ENCODE assay signal across 27 cellular contexts in genomic region chrX:146956760-146957159, GRCh38.
"Had no signal": no experiment of that assay in that cellular context is flagged by ENCODE, and none has a peak within 500 bp of the region (broad histone marks: within the 10 kb centered on the region; RNA-seq: fewer than 3 reads in every experiment).

No MANE protein-coding gene starts in this region.

- H3K27ac ChIP-seq: colonic mucosa, coronary artery, dorsolateral prefrontal cortex, epithelial cell of prostate, esophagus muscularis mucosa, esophagus squamous epithelium, foreskin keratinocyte, gastrocnemius medialis, gastroesophageal sphincter, heart left ventricle, heart right ventricle had no signal

- H3K36me3 ChIP-seq: colonic mucosa, esophagus muscularis mucosa, esophagus squamous epithelium, gastrocnemius medialis, gastroesophageal sphincter, heart left ventricle, heart right ventricle had no signal

- DNase-seq: colonic mucosa; cortex of kidney; dermis blood vessel endothelial cell; dorsolateral prefrontal cortex; effector CD8-positive, alpha-beta T cell; effector memory CD4-positive, alpha-beta T cell; effector memory CD8-positive, alpha-beta T cell; endodermal cell; erythroblast; esophagus squamous epithelium; foreskin fibroblast; foreskin keratinocyte; foreskin melanocyte; gastrocnemius medialis; glutamatergic neuron; head of caudate nucleus; heart left ventricle; heart right ventricle had no signal

- ATAC-seq: effector memory CD8-positive, alpha-beta T cell; esophagus mucosa; foreskin keratinocyte; gastrocnemius medialis; gastroesophageal sphincter; heart left ventricle; heart right ventricle had no signal

- H3K4me1 Mint-ChIP-seq: endodermal cell had no signal

- H3K9me3 ChIP-seq: colonic mucosa, esophagus muscularis mucosa, esophagus squamous epithelium, gastrocnemius medialis, gastroesophageal sphincter had no signal

- H3K27ac Mint-ChIP-seq: dendritic cell treated with granulocyte-macrophage colony-stimulating factor and Interleukin-4, amounts not matched to agents 40 ng/mL and 50 ng/mL, for 4 days; effector memory CD8-positive, alpha-beta T cell; endodermal cell had no signal

- FAIRE-seq: endometrium, endothelial cell of umbilical vein, frontal cortex had no signal

- H3K4me3 Mint-ChIP-seq: dendritic cell treated with granulocyte-macrophage colony-stimulating factor and Interleukin-4, amounts not matched to agents 40 ng/mL and 50 ng/mL, for 4 days; effector memory CD8-positive, alpha-beta T cell; endodermal cell had no signal

- H3K4me3 ChIP-seq: colonic mucosa, coronary artery, dorsolateral prefrontal cortex, esophagus muscularis mucosa, esophagus squamous epithelium, gastrocnemius medialis, gastroesophageal sphincter, heart left ventricle, heart right ventricle had no signal

- H3K27me3 ChIP-seq: colonic mucosa, esophagus muscularis mucosa, esophagus squamous epithelium, foreskin keratinocyte, gastrocnemius medialis, gastroesophageal sphincter, heart left ventricle, heart right ventricle had no signal

- H3K27me3 Mint-ChIP-seq: dendritic cell treated with granulocyte-macrophage colony-stimulating factor and Interleukin-4, amounts not matched to agents 40 ng/mL and 50 ng/mL, for 4 days; effector memory CD8-positive, alpha-beta T cell had no signal

- H3K4me1 ChIP-seq: colonic mucosa, esophagus muscularis mucosa, esophagus squamous epithelium, foreskin keratinocyte, gastrocnemius medialis, gastroesophageal sphincter, heart left ventricle, heart right ventricle had no signal
